In the genomic region with DNA sequence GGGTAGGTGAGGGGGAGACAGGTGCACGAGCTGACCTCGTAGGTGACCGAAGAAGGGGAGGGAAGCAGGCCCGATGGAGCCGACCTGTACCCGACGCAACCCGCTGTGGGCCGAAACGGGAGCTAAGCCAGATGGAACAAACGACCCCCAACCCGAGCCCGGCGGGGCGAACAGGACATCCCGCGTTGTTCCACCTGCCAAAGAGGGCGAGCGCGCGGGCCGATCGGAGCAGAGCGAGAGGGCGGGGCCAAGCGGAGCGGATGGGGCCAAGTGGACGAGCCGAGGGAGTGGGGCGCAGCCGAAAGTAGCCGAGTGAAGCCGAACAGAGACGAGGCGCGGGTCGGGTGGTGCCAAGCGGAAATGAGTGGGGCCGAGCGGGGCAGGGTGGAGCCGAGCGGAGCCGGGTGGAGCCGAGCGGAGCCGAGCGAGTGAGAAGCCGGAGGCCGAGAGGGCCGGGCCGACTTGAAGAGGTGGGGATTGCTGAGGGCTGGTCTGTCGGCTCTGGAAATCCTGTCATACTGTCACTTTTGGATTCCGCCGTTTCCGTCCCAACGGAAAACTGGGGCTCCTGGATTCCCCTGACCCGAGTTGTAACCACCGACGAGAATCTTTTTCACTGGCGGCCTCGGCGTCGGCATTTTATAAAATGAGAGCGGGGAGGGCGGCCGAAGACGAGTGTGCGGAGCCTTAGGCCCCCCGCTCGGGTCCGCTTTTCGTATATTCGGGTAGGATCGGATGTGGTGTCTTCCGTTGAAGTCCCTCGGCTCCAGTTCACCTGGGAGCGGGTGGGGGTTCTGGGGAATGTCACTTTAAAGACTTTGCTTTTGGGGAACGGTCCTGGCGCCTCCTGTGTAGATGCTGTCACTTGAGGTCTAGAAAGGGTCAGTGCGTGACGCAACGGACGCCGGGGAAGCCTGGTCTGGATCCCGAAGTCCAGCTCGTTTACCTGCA, we compare ENCODE assay signal across 7 cellular contexts. TPM values are rescaled to one million over a fixed set of nuclear protein-coding genes. Genes with fewer than 3 reads are reported as not detected.
DNase-seq lines count a peak whose midpoint lies in the region; ATAC-seq and TF ChIP-seq lines count a peak whose summit lies in the region.

No MANE protein-coding gene starts in this region.

- no peak for TF ChIP-seq CTCF in chondrocyte (IDR thresholded peaks at IDR 0.05)
- no peak for TF ChIP-seq CTCF in kidney epithelial cell (IDR thresholded peaks at IDR 0.05; ENCODE audit: insufficient read depth, low read length, poor library complexity, severe bottlenecking)

- H3K4me3 ChIP-seq in kidney epithelial cell (ENCODE audit: low read depth, low read length), result peak overlapping the region; percentile 61

- H3K27ac Mint-ChIP-seq in activated CD4-positive, alpha-beta T cell treated with anti-CD3 and anti-CD28 coated beads for 36 hours, result peak overlapping the region; percentile 82
- H3K27ac Mint-ChIP-seq in chondrocyte (ENCODE audit: unreplicated experiment), result peak overlapping the region; percentile 86

- no peaks in the 10 kb centered on the region for H3K36me3 ChIP-seq in kidney epithelial cell (ENCODE audit: control insufficient read depth, insufficient read depth, low read length)

- no peaks in the 10 kb centered on the region for H3K27me3 Mint-ChIP-seq in activated CD4-positive, alpha-beta T cell treated with anti-CD3 and anti-CD28 coated beads for 36 hours
- peaks cover under 1% of the 10 kb centered on the region for H3K27me3 Mint-ChIP-seq in chondrocyte (ENCODE audit: low read depth)

- peaks cover 19% of the 10 kb centered on the region for H3K4me1 Mint-ChIP-seq in activated CD4-positive, alpha-beta T cell treated with anti-CD3 and anti-CD28 coated beads for 36 hours
- peaks cover 17% of the 10 kb centered on the region for H3K4me1 Mint-ChIP-seq in chondrocyte (ENCODE audit: low read depth)

- intact Hi-C loops in activated CD4-positive, alpha-beta T cell treated with anti-CD3 and anti-CD28 coated beads for 36 hours (cut with DNase I, micrococcal nuclease), result loop anchor here (1.0 to 10.0 kb wide), 9 partner anchors 219 to 1026 kb away; a partner anchor contains a TSS

- DNase-seq in NCI-H2029 (lab: John Stamatoyannopoulos, UW) (peak; percentile 91), chondrocyte (ENCODE audit: low spot score) (peak; percentile 98), kidney epithelial cell (ENCODE audit: low read depth) (peak; percentile 51)
- DNase-seq in activated CD4-positive, alpha-beta T cell treated with anti-CD3 and anti-CD28 coated beads for 36 hours, result peak; percentile 99
- DNase-seq in stimulated activated CD4-positive, alpha-beta T cell treated with anti-CD3 and anti-CD28 coated beads, Interleukin-15, amount 100 ng/mL, for 1 hour (ENCODE audit: low read depth in 1 of 2, low spot score in 1 of 2), result peak; percentile 86 to 94

- ATAC-seq in GM18508 (IDR thresholded peaks at IDR 0.05; ENCODE audit: insufficient read depth, unreplicated experiment), result peak; percentile 80
- peak; percentile 98 for ATAC-seq in HG02870 (IDR thresholded peaks at IDR 0.05; ENCODE audit: unreplicated experiment)
- ATAC-seq in activated CD4-positive, alpha-beta T cell treated with anti-CD3 and anti-CD28 coated beads for 36 hours, result peak; percentile 100

- H3K36me3 Mint-ChIP-seq in activated CD4-positive, alpha-beta T cell treated with anti-CD3 and anti-CD28 coated beads for 36 hours (ENCODE audit: low read depth), result peaks cover 9% of the 10 kb centered on the region
- peaks cover 6% of the 10 kb centered on the region for H3K36me3 Mint-ChIP-seq in chondrocyte (ENCODE audit: low read depth)

- POLR2A ChIA-PET in activated CD4-positive, alpha-beta T cell treated with anti-CD3 and anti-CD28 coated beads for 36 hours (lab: Charles Lee), result no interaction called here

- H3K27me3 ChIP-seq in kidney epithelial cell (ENCODE audit: control insufficient read depth, insufficient read depth, low read length), result peaks cover 7% of the 10 kb centered on the region

- peaks cover 12% of the 10 kb centered on the region for H3K9me3 Mint-ChIP-seq in activated CD4-positive, alpha-beta T cell treated with anti-CD3 and anti-CD28 coated beads for 36 hours (ENCODE audit: low read depth)
- H3K9me3 Mint-ChIP-seq in chondrocyte (ENCODE audit: low read depth), result peaks cover 17% of the 10 kb centered on the region

- CTCF ChIA-PET in activated CD4-positive, alpha-beta T cell treated with anti-CD3 and anti-CD28 coated beads for 36 hours (lab: Charles Lee), result interaction anchor here (0.5 to 2.8 kb wide), 23 partner anchors 7 to 396 kb away, joined by 3 to 13 read pairs (median 4); a partner anchor contains a TSS

- peak overlapping the region; percentile 83 for H3K4me3 Mint-ChIP-seq in activated CD4-positive, alpha-beta T cell treated with anti-CD3 and anti-CD28 coated beads for 36 hours
- peak overlapping the region; percentile 93 for H3K4me3 Mint-ChIP-seq in chondrocyte (ENCODE audit: unreplicated experiment)

RNA-seq across cellular contexts. Expression of a gene that starts 15.6 kb away (rescaled TPM):
- under 1 TPM; 0.11 to 0.39 TPM for total RNA-seq in activated CD4-positive, alpha-beta T cell treated with anti-CD3 and anti-CD28 coated beads for 36 hours
- total RNA-seq in chondrocyte, result not detected in 3 replicates
- total RNA-seq in kidney epithelial cell, result 14.4 and 17.1 TPM in 2 replicates

Comparison
In these comparisons a context has a peak if more than half of its experiments do, and no peak if none do; other contexts are left out.
1. Peak in every context shown above with its lines: DNase-seq, ATAC-seq and H3K4me3 ChIP-seq.
2. RNA of a gene that starts 15.6 kb away (total RNA-seq): 14.4 to 17.1 TPM in kidney epithelial cell; 0.11 to 0.39 TPM in activated CD4-positive, alpha-beta T cell treated with anti-CD3 and anti-CD28 coated beads for 36 hours and not detected in chondrocyte; every median in the first group is over 10 times any median in the second.